1 cellular context compared by ENCODE assay signal in genomic region chr14:77415403-77416030, GRCh38. TPM values are rescaled to one million over a fixed set of nuclear protein-coding genes. Genes with fewer than 3 reads are reported as not detected.
"Had no signal": no experiment of that assay in that cellular context is flagged by ENCODE, and none has a peak within 500 bp of the region (broad histone marks: within the 10 kb centered on the region; RNA-seq: fewer than 3 reads in every experiment).

No MANE protein-coding gene starts in this region.

RNA-seq across cellular contexts. Expression of gene NOXRED1, which starts 7.8 kb away (rescaled TPM):
- total RNA-seq: M059J had no signal
